Comparison of ENCODE assay signal across 9 cellular contexts in the genomic region with DNA sequence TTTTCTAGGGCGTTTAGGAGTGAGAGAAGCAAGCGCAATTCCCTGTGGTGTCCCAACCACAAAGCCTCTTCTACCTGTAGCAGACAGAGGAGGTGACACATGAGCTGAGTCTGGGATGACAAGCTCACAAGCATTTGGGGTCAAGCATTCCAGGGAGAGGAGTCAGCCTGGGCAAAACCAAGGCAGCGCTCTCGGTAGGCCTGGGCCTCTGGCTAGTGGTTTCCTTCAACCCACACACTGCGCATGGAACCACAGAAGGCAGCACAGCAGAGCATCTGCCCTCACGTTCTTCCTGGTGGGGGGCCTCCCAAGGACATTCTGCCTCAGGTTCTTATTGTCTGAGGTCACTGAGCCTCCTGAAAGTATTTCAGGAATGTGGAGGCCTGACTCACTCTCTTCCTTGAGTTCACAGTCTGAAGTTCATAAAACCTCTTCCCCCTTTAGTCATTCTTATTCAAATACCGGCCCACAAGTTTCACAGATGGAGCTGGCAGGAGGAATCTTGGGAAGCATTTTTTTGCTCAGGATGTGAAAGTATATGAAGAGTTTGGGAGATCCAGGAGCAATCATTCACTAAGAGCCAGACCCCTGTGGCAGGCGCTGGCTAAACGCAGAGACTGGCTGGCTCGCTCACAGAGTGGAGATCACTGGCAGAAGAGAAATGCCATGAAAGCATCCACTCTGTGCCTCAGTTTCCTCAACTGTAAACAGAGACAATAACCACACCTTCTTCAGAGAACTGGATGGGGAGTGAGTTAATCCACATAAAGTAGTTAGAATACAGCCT. TPM values are rescaled to one million over a fixed set of nuclear protein-coding genes. Genes with fewer than 3 reads are reported as not detected.
DNase-seq lines count a peak whose midpoint lies in the region; ATAC-seq, FAIRE-seq and TF ChIP-seq lines count a peak whose summit lies in the region.
"Had no signal": no experiment of that assay in that cellular context is flagged by ENCODE, and none has a peak within 500 bp of the region (broad histone marks: within the 10 kb centered on the region; RNA-seq: fewer than 3 reads in every experiment).

No MANE protein-coding gene starts in this region.

- peak overlapping the region; percentile 57 for H3K9ac ChIP-seq in HUES48 (ENCODE audit: low read depth, low read length)

- intact Hi-C loops in posterior cingulate gyrus (cut with DNase I) = no loop called here

- no peak for ATAC-seq in GM21381 (IDR thresholded peaks at IDR 0.05; ENCODE audit: unreplicated experiment)

- POLR2A ChIA-PET in AG04450 (lab: Yijun Ruan, JAX) = interaction anchor here (0.8 to 3.9 kb wide), 10 partner anchors 12 to 243 kb away, joined by 3 to 49 read pairs (median 4); a partner anchor contains a TSS

- CTCF ChIA-PET in AG04450 (lab: Charles Lee) = interaction anchor here (0.8 to 3.4 kb wide), 6 partner anchors 8 to 86 kb away, joined by 3 to 20 read pairs (median 3); no protein-coding TSS in a partner anchor

- H3K27me3 ChIP-seq in AG04450 (ENCODE audit: control insufficient read depth, insufficient read depth, low read length) (no peaks in the 10 kb centered on the region), HUES48 (ENCODE audit: control insufficient read depth, insufficient read depth, low read length) (no peaks in the 10 kb centered on the region), bronchial epithelial cell (ENCODE audit: control insufficient read depth, insufficient read depth, low read length) (no peaks in the 10 kb centered on the region), kidney epithelial cell (ENCODE audit: control insufficient read depth, insufficient read depth, low read length) (no peaks in the 10 kb centered on the region)

- H3K36me3 ChIP-seq in HUES48 (ENCODE audit: control insufficient read depth, insufficient read depth, low read length) (no peaks in the 10 kb centered on the region), bronchial epithelial cell (ENCODE audit: control insufficient read depth, insufficient read depth, low read length) (no peaks in the 10 kb centered on the region), kidney epithelial cell (ENCODE audit: control insufficient read depth, insufficient read depth, low read length) (no peaks in the 10 kb centered on the region)

- H3K4me3 ChIP-seq in AG04450 (ENCODE audit: low read depth, low read length) (no peak overlapping the region), HUES48 (ENCODE audit: low read depth, low read length) (peak overlapping the region; percentile 21; the same call in 1 of the 2 replicates), bronchial epithelial cell (ENCODE audit: low read depth, low read length) (no peak overlapping the region), kidney epithelial cell (ENCODE audit: low read depth, low read length) (no peak overlapping the region)

- TF ChIP-seq CTCF in AG04450 (IDR thresholded peaks at IDR 0.05; ENCODE audit: low read depth, low read length) (no peak), bronchial epithelial cell (IDR thresholded peaks at IDR 0.05; ENCODE audit: insufficient read depth, low read length, severe bottlenecking) (no peak), kidney epithelial cell (IDR thresholded peaks at IDR 0.05; ENCODE audit: insufficient read depth, low read length, poor library complexity, severe bottlenecking) (no peak)

- H3K9me3 ChIP-seq in AG04450 (ENCODE audit: control insufficient read depth, insufficient read depth, low read length) (no peaks in the 10 kb centered on the region), HUES48 (ENCODE audit: control insufficient read depth, insufficient read depth, low read length) (no peaks in the 10 kb centered on the region)

- H3K27ac ChIP-seq in AG04450 (ENCODE audit: low read depth, low read length) (peak overlapping the region; percentile 99), HUES48 (ENCODE audit: low read depth, low read length) (peak overlapping the region; percentile 96)

- peaks cover 26% of the 10 kb centered on the region for H3K4me1 ChIP-seq in HUES48 (ENCODE audit: control insufficient read depth, insufficient read depth, low read length)

- DNase-seq in AG04450 (ENCODE audit: low read depth, low spot score) (peak; percentile 99), bronchial epithelial cell (ENCODE audit: low read depth) (peak; percentile 97), kidney epithelial cell (ENCODE audit: low read depth) (peak; percentile 99), NCI-H2196 treated with DMSO at 0.1 percent for 48 hours (lab: John Stamatoyannopoulos, UW; ENCODE audit: unreplicated experiment) (no peak), posterior cingulate gyrus (no peak)
- no peak for DNase-seq in NK-92 treated with Interleukin-12 subunit alpha and Interleukin-12 subunit beta, amount 100 ng/mL, for 24 hours (lab: John Stamatoyannopoulos, UW)
- DNase-seq: RPMI8226 had no signal

- peak; percentile 88 for FAIRE-seq in bronchial epithelial cell (lab: Jason Lieb, UNC)

RNA-seq across cellular contexts. Expression of a gene that starts 26.8 kb away (rescaled TPM):
- polyA plus RNA-seq in AG04450 (2011; rRNA removed) = 194 and 206 TPM in 2 replicates
- 172 and 200 TPM in 2 replicates for polyA minus RNA-seq in AG04450 (2011; rRNA and poly(A)+ RNA removed)
- total RNA-seq in bronchial epithelial cell (5.1 and 6.1 TPM in 2 replicates), kidney epithelial cell (167 TPM in 2 replicates)

Comparison
In these comparisons a context has a peak if more than half of its experiments do, and no peak if none do; other contexts are left out.
1. DNase-seq: peak in AG04450 (single experiment), bronchial epithelial cell (single experiment) and kidney epithelial cell (single experiment); none in NK-92 treated with Interleukin-12 subunit alpha and Interleukin-12 subunit beta, amount 100 ng/mL, for 24 hours (single experiment), NCI-H2196 treated with DMSO at 0.1 percent for 48 hours (single experiment) and posterior cingulate gyrus (0 of 10).
2. RNA of a gene that starts 26.8 kb away (total RNA-seq): 167 TPM in kidney epithelial cell; 5.1 to 6.1 TPM in bronchial epithelial cell; every median in the first group is over 10 times any median in the second.